Comparison of ENCODE assay signal across 8 cellular contexts in the genomic region with DNA sequence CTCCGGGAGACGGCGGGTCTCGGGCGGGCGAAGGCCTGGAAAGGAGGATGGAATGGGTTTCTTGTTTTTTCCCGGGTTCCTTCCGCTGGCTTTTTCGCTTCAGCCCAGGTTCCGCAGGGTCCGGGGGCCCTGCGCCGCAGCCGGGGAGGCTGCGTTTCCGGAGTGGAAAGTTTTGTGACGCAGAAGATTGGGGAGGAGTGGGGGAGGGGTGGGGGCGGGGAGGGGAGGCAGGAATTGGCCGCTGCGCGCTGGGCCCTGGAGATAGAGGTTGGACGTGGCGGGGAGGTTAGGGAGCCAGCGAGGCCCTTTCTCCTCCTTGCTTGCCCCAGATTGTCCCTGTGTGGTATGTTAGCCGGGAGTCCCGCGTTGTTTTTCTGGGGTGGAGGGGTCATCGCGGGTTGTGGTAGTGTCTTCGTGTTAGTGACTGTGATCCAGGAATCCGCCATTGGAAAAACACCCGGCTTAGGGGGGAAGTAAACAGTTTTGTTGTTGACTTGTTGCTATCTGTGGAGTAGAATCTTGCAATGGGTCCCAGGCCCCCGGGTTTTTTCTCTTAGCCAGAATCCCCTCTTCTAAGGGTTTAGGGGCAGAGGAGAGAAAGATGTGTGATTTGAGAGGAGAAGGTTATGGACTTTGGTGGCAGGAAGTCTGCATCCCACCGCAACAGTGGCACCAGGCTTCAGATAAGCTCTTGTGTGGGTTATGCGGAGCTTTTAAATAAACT. TPM values are rescaled to one million over a fixed set of nuclear protein-coding genes. Genes with fewer than 3 reads are reported as not detected.
DNase-seq lines count a peak whose midpoint lies in the region; ATAC-seq and TF ChIP-seq lines count a peak whose summit lies in the region.

No MANE protein-coding gene starts in this region.

- H4K8ac ChIP-seq in neuronal stem cell (ENCODE audit: low read depth, low read length), result no peak overlapping the region

- no peaks in the 10 kb centered on the region for H3K79me1 ChIP-seq in neuronal stem cell (ENCODE audit: low read depth, low read length)

- peak overlapping the region; percentile 94 for H3K4me2 ChIP-seq in GM23338
- peak overlapping the region; percentile 95 for H3K4me2 ChIP-seq in OCI-LY1 (ENCODE audit: low read length)
- H3K4me2 ChIP-seq in neuronal stem cell (ENCODE audit: insufficient read depth, low read length, poor library complexity, severe bottlenecking), result peak overlapping the region; percentile 45

- peak overlapping the region; percentile 99 for H3K23ac ChIP-seq in neuronal stem cell (ENCODE audit: low read depth, low read length, poor library complexity)

- peaks cover 4% of the 10 kb centered on the region for H3K36me3 ChIP-seq in CD4-positive, alpha-beta memory T cell (ENCODE audit: insufficient read depth, low read length)
- H3K36me3 ChIP-seq in GM23338 (ENCODE audit: insufficient read depth) (peaks cover 6% of the 10 kb centered on the region), OCI-LY1 (ENCODE audit: insufficient read depth, low read length) (peaks cover 54% of the 10 kb centered on the region), neuronal stem cell (replicated peaks in 1 of 2; ENCODE audit: control insufficient read depth in 2 of 2, insufficient read depth in 2 of 2, low read length in 2 of 2) (peaks cover 0 to 42% of the 10 kb centered on the region in 2 donors), thoracic aorta (peaks cover under 1% of the 10 kb centered on the region)

- H3K27ac ChIP-seq in CD4-positive, alpha-beta memory T cell (ENCODE audit: low read depth, low read length), result peak overlapping the region; percentile 98
- H3K27ac ChIP-seq in GM23338 (ENCODE audit: low read depth), result peak overlapping the region; percentile 100
- peak overlapping the region; percentile 97 for H3K27ac ChIP-seq in OCI-LY1 (ENCODE audit: low read depth, low read length, poor library complexity, severe bottlenecking)
- H3K27ac ChIP-seq in neuronal stem cell (replicated peaks; ENCODE audit: low read length), result peak overlapping the region; percentile 99
- peak overlapping the region; percentile 99 to 100 for H3K27ac ChIP-seq in thoracic aorta

- H3K9me2 ChIP-seq in GM23338 (ENCODE audit: insufficient read depth), result no peaks in the 10 kb centered on the region
- H3K9me2 ChIP-seq in OCI-LY1 (ENCODE audit: low read depth, low read length), result no peaks in the 10 kb centered on the region

- no peak overlapping the region for H4K91ac ChIP-seq in neuronal stem cell (ENCODE audit: low read depth, low read length, poor library complexity)

- H2BK5ac ChIP-seq in neuronal stem cell (ENCODE audit: low read length), result peak overlapping the region; percentile 95

- peak overlapping the region; percentile 56 for H3K14ac ChIP-seq in neuronal stem cell (ENCODE audit: low read length)

- peak overlapping the region; percentile 91 to 99 (median 98) for H3K4me3 Mint-ChIP-seq in CD4-positive, alpha-beta memory T cell
- peak overlapping the region; percentile 96 for H3K4me3 Mint-ChIP-seq in GM23338

- no peak overlapping the region for H2BK12ac ChIP-seq in neuronal stem cell (ENCODE audit: low read length)

- H2BK120ac ChIP-seq in neuronal stem cell (ENCODE audit: low read depth, low read length), result no peak overlapping the region

- H3K79me2 ChIP-seq in GM23338 (replicated peaks; ENCODE audit: insufficient read depth) (peaks cover 66% of the 10 kb centered on the region), OCI-LY1 (ENCODE audit: insufficient read depth, low read length) (peaks cover 57% of the 10 kb centered on the region)

- ATAC-seq in GM23338 (no peak; the same call in 2 of the 3 replicates), thoracic aorta (ENCODE audit: insufficient number of reproducible peaks, low FRiP score, low read depth) (no peak)

- no CpG with 5 or more reads among the region's 35 CpGs for WGBS in neuronal stem cell (ENCODE audit: extremely low coverage in 2 of 2, insufficient read length in 2 of 2, insufficient replicate concordance in 1 of 2), 2 donors

- H3K27ac Mint-ChIP-seq in CD4-positive, alpha-beta memory T cell, result peak overlapping the region; percentile 99 to 100 (median 100)
- peak overlapping the region; percentile 100 for H3K27ac Mint-ChIP-seq in GM23338

- peaks cover 27 to 62% of the 10 kb centered on the region in 2 donors for H3K36me3 Mint-ChIP-seq in CD4-positive, alpha-beta memory T cell
- peaks cover 57% of the 10 kb centered on the region for H3K36me3 Mint-ChIP-seq in GM23338 (ENCODE audit: low read depth)

- H4K20me1 ChIP-seq in GM23338 (replicated peaks; ENCODE audit: insufficient read depth), result peaks cover 39% of the 10 kb centered on the region
- H4K20me1 ChIP-seq in OCI-LY1 (ENCODE audit: insufficient read depth, low read length), result no peaks in the 10 kb centered on the region

- H2AK5ac ChIP-seq in neuronal stem cell (ENCODE audit: low read depth, low read length), result peak overlapping the region; percentile 37

- POLR2A ChIA-PET in CD4-positive, alpha-beta memory T cell (lab: Charles Lee; ENCODE audit: partially characterized antibody), result interaction anchor here (0.7 to 3.6 kb wide), 8 partner anchors 12 to 471 kb away, joined by 3 to 40 read pairs (median 10); no protein-coding TSS in a partner anchor

- H3K9me3 Mint-ChIP-seq in CD4-positive, alpha-beta memory T cell, result peaks cover 0 to 18% (median 0%) of the 10 kb centered on the region in 8 donors
- H3K9me3 Mint-ChIP-seq in GM23338, result no peaks in the 10 kb centered on the region; the same call in 2 of the 3 replicates

- H3K27me3 ChIP-seq in CD4-positive, alpha-beta memory T cell (ENCODE audit: insufficient read depth, low read length), result no peaks in the 10 kb centered on the region
- no peaks in the 10 kb centered on the region for H3K27me3 ChIP-seq in GM23338 (ENCODE audit: insufficient read depth)
- no peaks in the 10 kb centered on the region for H3K27me3 ChIP-seq in OCI-LY1 (ENCODE audit: insufficient read depth, low read length)
- no peaks in the 10 kb centered on the region for H3K27me3 ChIP-seq in neuronal stem cell (ENCODE audit: control insufficient read depth in 3 of 3, insufficient read depth in 3 of 3, low read depth in 1 of 3, low read length in 3 of 3)
- no peaks in the 10 kb centered on the region for H3K27me3 ChIP-seq in thoracic aorta (replicated peaks; ENCODE audit: insufficient read depth)

- peaks cover 35% of the 10 kb centered on the region for H3K4me1 ChIP-seq in CD4-positive, alpha-beta memory T cell (ENCODE audit: insufficient read depth, low read length)
- H3K4me1 ChIP-seq in GM23338 (ENCODE audit: insufficient read depth), result peaks cover 30% of the 10 kb centered on the region
- H3K4me1 ChIP-seq in OCI-LY1 (ENCODE audit: insufficient read depth, low read length, severe bottlenecking), result peaks cover 53% of the 10 kb centered on the region
- H3K4me1 ChIP-seq in neuronal stem cell (ENCODE audit: control insufficient read depth in 2 of 2, insufficient read depth in 1 of 2, low read depth in 1 of 2, low read length in 2 of 2), result peaks cover 2% of the 10 kb centered on the region in 2 donors
- peaks cover 7 to 16% of the 10 kb centered on the region in 2 donors for H3K4me1 ChIP-seq in thoracic aorta (ENCODE audit: control insufficient read depth in 1 of 2, low read depth in 2 of 2)

- H2BK15ac ChIP-seq in neuronal stem cell (ENCODE audit: low read length), result no peak overlapping the region

- H3F3A ChIP-seq in GM23338 (replicated peaks; ENCODE audit: low read depth) (peaks cover 8% of the 10 kb centered on the region; the same call in 1 of the 2 replicates), OCI-LY1 (ENCODE audit: insufficient read depth, low read length) (no peaks in the 10 kb centered on the region; the same call in 1 of the 2 replicates)

- no peaks in the 10 kb centered on the region for H3K9me3 ChIP-seq in CD4-positive, alpha-beta memory T cell (ENCODE audit: control insufficient read depth in 1 of 2, low read length in 2 of 2)
- H3K9me3 ChIP-seq in OCI-LY1 (ENCODE audit: low read length) (no peaks in the 10 kb centered on the region), neuronal stem cell (replicated peaks in 1 of 2; ENCODE audit: control insufficient read depth in 2 of 2, insufficient read depth in 1 of 2, low read depth in 1 of 2, low read length in 2 of 2) (no peaks in the 10 kb centered on the region), thoracic aorta (no peaks in the 10 kb centered on the region)

- CTCF ChIA-PET in CD4-positive, alpha-beta memory T cell (lab: Charles Lee; ENCODE audit: partially characterized antibody), result no interaction called here

- H3K9ac ChIP-seq in OCI-LY1 (ENCODE audit: low read length) (peak overlapping the region; percentile 100), neuronal stem cell (ENCODE audit: low read depth, low read length, poor library complexity) (peak overlapping the region; percentile 95)

- TF ChIP-seq CTCF in GM23338 (conservative IDR thresholded peaks at IDR 0.05; ENCODE audit: low read depth in 2 of 2), result no peak
- TF ChIP-seq CTCF in OCI-LY1 (IDR thresholded peaks at IDR 0.05; ENCODE audit: low read length), result no peak
- TF ChIP-seq CTCF in fibroblast of villous mesenchyme (IDR thresholded peaks at IDR 0.05; ENCODE audit: insufficient read depth, low read depth, low read length), result no peak
- no peak for TF ChIP-seq CTCF in thoracic aorta (IDR thresholded peaks at IDR 0.05)

- no peak overlapping the region for H3K4ac ChIP-seq in neuronal stem cell (ENCODE audit: low read length)

- H2AFZ ChIP-seq in GM23338 (no peak overlapping the region), OCI-LY1 (ENCODE audit: low read length) (no peak overlapping the region), neuronal stem cell (ENCODE audit: low read length) (peak overlapping the region; percentile 54)

- peak; percentile 69 to 83 (median 81) for DNase-seq in CD4-positive, alpha-beta memory T cell
- DNase-seq in GM23338 (ENCODE audit: low spot score) (peak; percentile 43), fibroblast of villous mesenchyme (ENCODE audit: low read depth) (peak; percentile 72), neuronal stem cell (ENCODE audit: low spot score) (no peak), thoracic aorta (ENCODE audit: low spot score) (no peak), cerebellar cortex (ENCODE audit: low spot score) (no peak)
- DNase-seq in activated T-helper 9 cell treated with anti-CD3 and anti-CD28 coated beads, Interleukin-2, amount 50 U/mL, for 16 hours (ENCODE audit: low read depth), result peak; percentile 62

- intact Hi-C loops in CD4-positive, alpha-beta memory T cell (cut with micrococcal nuclease), result loop anchor here (1.0 to 10.0 kb wide), 4 partner anchors 48 to 750 kb away; a partner anchor contains a TSS

- peak overlapping the region; percentile 84 to 98 for H3K4me3 ChIP-seq in CD4-positive, alpha-beta memory T cell (ENCODE audit: low read length in 2 of 2)
- peak overlapping the region; percentile 85 for H3K4me3 ChIP-seq in GM23338
- H3K4me3 ChIP-seq in OCI-LY1 (ENCODE audit: low read depth, low read length, poor library complexity, severe bottlenecking), result peak overlapping the region; percentile 100
- peak overlapping the region; percentile 96 for H3K4me3 ChIP-seq in fibroblast of villous mesenchyme (ENCODE audit: low read depth, low read length)
- peak overlapping the region; percentile 80 to 92 for H3K4me3 ChIP-seq in neuronal stem cell (ENCODE audit: low read length in 2 of 2)
- peak overlapping the region; percentile 86 for H3K4me3 ChIP-seq in thoracic aorta

- peak overlapping the region; percentile 97 for H3K18ac ChIP-seq in neuronal stem cell (ENCODE audit: low read length)

- no peaks in the 10 kb centered on the region for H3K27me3 Mint-ChIP-seq in CD4-positive, alpha-beta memory T cell
- peaks cover 17% of the 10 kb centered on the region for H3K27me3 Mint-ChIP-seq in GM23338 (ENCODE audit: insufficient read depth, low read depth, poor library complexity)

- peaks cover 17 to 76% (median 50%) of the 10 kb centered on the region in 4 donors for H3K4me1 Mint-ChIP-seq in CD4-positive, alpha-beta memory T cell
- peaks cover 40% of the 10 kb centered on the region for H3K4me1 Mint-ChIP-seq in GM23338

RNA-seq across cellular contexts. Expression of a gene that starts 1.1 kb away (rescaled TPM):
- total RNA-seq in CD4-positive, alpha-beta memory T cell, result 100 to 1,000 TPM; 318 to 320 TPM
- 100 to 1,000 TPM; 256 to 257 TPM for polyA plus RNA-seq in CD4-positive, alpha-beta memory T cell
- total RNA-seq in GM23338 (2014; rRNA removed; shearing (Covaris generic)), result 239 and 272 TPM in 2 replicates
- 55.6 and 68.1 TPM in 2 replicates for polyA plus RNA-seq in GM23338 (2016; fragmentation: Nextera tagmentation; extraction: Ambion mirVana)
- total RNA-seq in fibroblast of villous mesenchyme (186 and 270 TPM in 2 replicates), thoracic aorta (100 to 1,000 TPM; 172 to 320 TPM)
- polyA plus RNA-seq in neuronal stem cell (2013, experiment 1 of 2), result 134 TPM
- polyA plus RNA-seq in neuronal stem cell (2013, experiment 2 of 2), result 134 TPM

Comparison
In these comparisons a context has a peak if more than half of its experiments do, and no peak if none do; other contexts are left out.
1. DNase-seq: peak in CD4-positive, alpha-beta memory T cell (5 of 5), GM23338 (single experiment), activated T-helper 9 cell treated with anti-CD3 and anti-CD28 coated beads, Interleukin-2, amount 50 U/mL, for 16 hours (single experiment) and fibroblast of villous mesenchyme (single experiment); none in neuronal stem cell (single experiment), thoracic aorta (single experiment) and cerebellar cortex (single experiment).
2. H3K4me2 ChIP-seq: peak in every context shown above with its lines; median percentile 95 in OCI-LY1; 94 in GM23338; 45 in neuronal stem cell.
3. Peak in every context shown above with its lines, with median percentiles within 50 percentile points of each other: H3K27ac ChIP-seq and H3K4me3 ChIP-seq.